In the genomic region with DNA sequence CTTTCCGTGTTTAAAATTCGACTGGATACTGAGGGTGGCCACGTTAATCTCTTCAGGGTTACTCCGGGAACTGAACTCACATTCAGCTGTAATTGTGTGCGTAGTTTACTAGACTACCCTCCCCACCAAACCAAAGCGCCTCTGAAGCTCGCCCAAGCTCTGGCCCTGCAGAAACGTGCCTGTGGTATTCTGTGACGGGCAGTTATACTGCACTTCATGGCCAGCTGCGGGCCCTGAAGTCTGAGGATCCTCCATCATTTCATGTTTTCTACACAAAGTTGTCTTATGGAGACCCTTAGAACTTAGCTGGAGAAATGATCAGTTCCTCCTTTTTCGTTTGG, we compare ENCODE assay signal across 8 cellular contexts. TPM values are rescaled to one million over a fixed set of nuclear protein-coding genes. Genes with fewer than 3 reads are reported as not detected.
DNase-seq lines count a peak whose midpoint lies in the region; ATAC-seq and TF ChIP-seq lines count a peak whose summit lies in the region.

No MANE protein-coding gene starts in this region.

- peaks cover 64% of the 10 kb centered on the region for H3K36me3 Mint-ChIP-seq in activated CD4-positive, alpha-beta T cell treated with anti-CD3 and anti-CD28 coated beads, Interleukin-2, amount 10 ng/mL, durations not matched to agents 7 days and 5 days (ENCODE audit: low read depth)
- peaks cover 65% of the 10 kb centered on the region for H3K36me3 Mint-ChIP-seq in nephron (ENCODE audit: low read depth)

- H3K4me3 ChIP-seq in dorsolateral prefrontal cortex: peak overlapping the region; percentile 73 to 100 (median 96)

- CTCF ChIA-PET in activated CD4-positive, alpha-beta T cell treated with anti-CD3 and anti-CD28 coated beads, Interleukin-2, amount 10 ng/mL, durations not matched to agents 7 days and 5 days (lab: Charles Lee): interaction anchor here (0.8 to 1.8 kb wide), 6 partner anchors 19 to 216 kb away, joined by 3 to 5 read pairs (median 4); partner anchors contain the start of gene ZNF268

- no peaks in the 10 kb centered on the region for H3K27me3 ChIP-seq in dorsolateral prefrontal cortex

- H3K27ac ChIP-seq in dorsolateral prefrontal cortex: peak overlapping the region in 26 of 59 donors; percentile 48 to 95 (median 90)

- POLR2A ChIA-PET in activated CD4-positive, alpha-beta T cell treated with anti-CD3 and anti-CD28 coated beads, Interleukin-2, amount 10 ng/mL, durations not matched to agents 7 days and 5 days (lab: Charles Lee): no interaction called here

- H3K9me3 Mint-ChIP-seq in activated CD4-positive, alpha-beta T cell treated with anti-CD3 and anti-CD28 coated beads, Interleukin-2, amount 10 ng/mL, durations not matched to agents 7 days and 5 days: peaks cover 39% of the 10 kb centered on the region
- H3K9me3 Mint-ChIP-seq in nephron: peaks cover 58% of the 10 kb centered on the region

- TF ChIP-seq CTCF in dorsolateral prefrontal cortex (IDR thresholded peaks at IDR 0.05 in 54 of 56, conservative IDR thresholded peaks at IDR 0.05 in 2 of 56; ENCODE audit: low read depth in 1 of 56, partially characterized antibody in 56 of 56) (no peak), nephron (IDR thresholded peaks at IDR 0.05; ENCODE audit: unreplicated experiment in 3 of 3) (no peak), GM20000 (IDR thresholded peaks at IDR 0.05; ENCODE audit: extremely low read depth, missing control alignments) (no peak)

- peak overlapping the region; percentile 90 for H3K4me3 Mint-ChIP-seq in activated CD4-positive, alpha-beta T cell treated with anti-CD3 and anti-CD28 coated beads, Interleukin-2, amount 10 ng/mL, durations not matched to agents 7 days and 5 days
- peak overlapping the region; percentile 94 to 97 (median 97) for H3K4me3 Mint-ChIP-seq in nephron

- H3K27ac Mint-ChIP-seq in activated CD4-positive, alpha-beta T cell treated with anti-CD3 and anti-CD28 coated beads, Interleukin-2, amount 10 ng/mL, durations not matched to agents 7 days and 5 days: peak overlapping the region; percentile 95
- H3K27ac Mint-ChIP-seq in nephron: peak overlapping the region in 2 of 3 experiments; percentile 65 to 89

- H3K4me1 Mint-ChIP-seq in activated CD4-positive, alpha-beta T cell treated with anti-CD3 and anti-CD28 coated beads, Interleukin-2, amount 10 ng/mL, durations not matched to agents 7 days and 5 days: peaks cover 30% of the 10 kb centered on the region
- peaks cover 19% of the 10 kb centered on the region for H3K4me1 Mint-ChIP-seq in nephron

- ATAC-seq in HG03095 (IDR thresholded peaks at IDR 0.05; ENCODE audit: unreplicated experiment): no peak

- no peaks in the 10 kb centered on the region for H3K27me3 Mint-ChIP-seq in activated CD4-positive, alpha-beta T cell treated with anti-CD3 and anti-CD28 coated beads, Interleukin-2, amount 10 ng/mL, durations not matched to agents 7 days and 5 days
- H3K27me3 Mint-ChIP-seq in nephron (ENCODE audit: low read depth): no peaks in the 10 kb centered on the region

- DNase-seq in activated CD4-positive, alpha-beta T cell treated with anti-CD3 and anti-CD28 coated beads, Interleukin-2, amount 10 ng/mL, durations not matched to agents 7 days and 5 days: no peak
- no peak for DNase-seq in activated CD4-positive, alpha-beta T cell treated with anti-CD3 and anti-CD28 coated beads, Interleukin-2, amount 50 U/mL, for 48 hours
- DNase-seq in NCI-H2227 treated with DMSO at 0.1 percent for 48 hours (lab: John Stamatoyannopoulos, UW): peak; percentile 21
- no peak for DNase-seq in dorsolateral prefrontal cortex
- no peak for DNase-seq in stimulated activated CD4-positive, alpha-beta T cell treated with anti-CD3 and anti-CD28 coated beads, Interleukin-12 subunit alpha, Interleukin-12 subunit beta, amount 100 ng/mL, for 4 hours
- no peak for DNase-seq in GM20000 (ENCODE audit: low spot score)

- intact Hi-C loops in dorsolateral prefrontal cortex (cut with DNase I): loop anchor here (1.0 to 5.0 kb wide), 7 partner anchors 30 to 194 kb away; partner anchors contain the start of genes ZNF140 (in 2 of the 2), ZNF268 (in 2 of the 2), ZNF605 (in 2 of the 2) and ZNF84 (in 1 of the 2)

RNA-seq across cellular contexts. Expression of gene ZNF26, which starts 0.7 kb away (rescaled TPM):
- 10 to 100 TPM; 14.0 to 20.2 TPM for total RNA-seq in activated CD4-positive, alpha-beta T cell treated with anti-CD3 and anti-CD28 coated beads, Interleukin-2, amount 10 ng/mL, durations not matched to agents 7 days and 5 days
- total RNA-seq in dorsolateral prefrontal cortex: 10 to 100 TPM in 119 of 120 experiments, 1 to 10 TPM in 1; 9.4 to 26.4 (median 16.9) TPM

RNA-seq across cellular contexts. Expression of gene ZNF605, which starts 30.7 kb away (rescaled TPM):
- 10 to 100 TPM; 11.5 to 12.4 TPM for total RNA-seq in activated CD4-positive, alpha-beta T cell treated with anti-CD3 and anti-CD28 coated beads, Interleukin-2, amount 10 ng/mL, durations not matched to agents 7 days and 5 days
- total RNA-seq in dorsolateral prefrontal cortex: 10 to 100 TPM; 19.5 to 58.5 (median 30.4) TPM

RNA-seq across cellular contexts. Expression of gene ZNF84, which starts 50.5 kb away (rescaled TPM):
- total RNA-seq in activated CD4-positive, alpha-beta T cell treated with anti-CD3 and anti-CD28 coated beads, Interleukin-2, amount 10 ng/mL, durations not matched to agents 7 days and 5 days: 10 to 100 TPM; 22.7 to 23.6 TPM
- 10 to 100 TPM; 41.1 to 80.4 (median 61.2) TPM for total RNA-seq in dorsolateral prefrontal cortex
